ENCODE assay signal across 15 cellular contexts in the genomic region with DNA sequence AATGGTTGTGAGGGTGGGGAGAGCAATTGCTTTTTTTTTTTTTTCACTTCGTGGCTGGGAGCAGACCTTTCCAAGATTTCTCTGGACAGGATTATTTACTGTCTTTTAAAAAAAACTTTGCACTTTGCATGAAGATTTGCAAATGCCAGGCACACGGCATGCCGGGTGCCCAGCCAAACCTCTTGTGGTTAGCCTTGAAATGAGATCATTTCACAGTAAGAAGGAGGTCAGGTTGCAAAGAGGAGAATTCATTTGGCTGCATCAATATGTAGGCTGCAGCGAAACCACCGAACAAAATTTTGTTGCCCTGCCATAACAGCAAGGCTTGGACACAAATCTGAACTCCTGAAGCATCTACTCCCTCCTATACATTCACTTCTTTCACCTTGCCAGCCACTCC.
"Had no signal": no experiment of that assay in that cellular context is flagged by ENCODE, and none has a peak within 500 bp of the region (broad histone marks: within the 10 kb centered on the region; RNA-seq: fewer than 3 reads in every experiment).

No MANE protein-coding gene starts in this region.

- H3K4me1 ChIP-seq: lower lobe of right lung, tibial artery had no signal

- H3K27me3 ChIP-seq: right atrium auricular region had no signal

- H3K27ac ChIP-seq: lower lobe of right lung, right atrium auricular region, tibial artery had no signal

- DNase-seq: activated CD4-positive, alpha-beta T cell treated with anti-CD3 and anti-CD28 coated beads, Interleukin-2, amount 50 U/mL, for 4 hours; activated CD4-positive, CD25-positive, alpha-beta regulatory T cell treated with anti-CD3 and anti-CD28 coated beads, Interleukin-2, amount 50 U/mL, for 72 hours; activated T-cell treated with anti-CD3 and anti-CD28 coated beads, Interleukin-2, amount 50 U/mL, for 1 hour; aorta; cortex of kidney; effector memory CD4-positive, alpha-beta T cell; hippocampal formation; kidney glomerular epithelial cell; lower lobe of right lung; naive thymus-derived CD4-positive, alpha-beta T cell; posterior cingulate gyrus; T-helper 9 cell; tibial artery had no signal

- H3K4me3 ChIP-seq: lower lobe of right lung, right atrium auricular region, smooth muscle cell, tibial artery had no signal

- H3K9me3 ChIP-seq: lower lobe of right lung, right atrium auricular region, tibial artery had no signal

- H3K36me3 ChIP-seq: lower lobe of right lung, right atrium auricular region, tibial artery had no signal
